In genomic region chr9:95923794-95924193, GRCh38 we compare ENCODE assay signal across 17 cellular contexts.
"Had no signal": no experiment of that assay in that cellular context is flagged by ENCODE, and none has a peak within 500 bp of the region (broad histone marks: within the 10 kb centered on the region; RNA-seq: fewer than 3 reads in every experiment).

No MANE protein-coding gene starts in this region.

- ATAC-seq: activated CD8-positive, alpha-beta T cell treated with anti-CD3 and anti-CD28 coated beads for 36 hours; stimulated activated naive CD8-positive, alpha-beta T cell treated with anti-CD3 and anti-CD28 coated beads, Interleukin-15, Interleukin-2, amounts not matched to agents 100 U/mL and 50 U/mL, for 24 hours had no signal

- H3K9ac ChIP-seq: parathyroid adenoma had no signal

- H3K4me1 ChIP-seq: parathyroid adenoma had no signal

- H3K4me3 ChIP-seq: coronary artery, lung had no signal

- H2AFZ ChIP-seq: parathyroid adenoma had no signal

- H3K9me3 Mint-ChIP-seq: activated CD4-positive, alpha-beta T cell treated with anti-CD3 and anti-CD28 coated beads, Interleukin-2, amount 10 ng/mL, durations not matched to agents 24 days and 14 days; activated CD8-positive, alpha-beta T cell treated with anti-CD3 and anti-CD28 coated beads for 36 hours; activated naive CD4-positive, alpha-beta T cell treated with anti-CD3 and anti-CD28 coated beads for 36 hours; activated T-cell treated with anti-CD3 and anti-CD28 coated beads, Interleukin-2, amount 50 U/mL, for 24 hours; activated T-helper 2 cell treated with anti-CD3 and anti-CD28 coated beads, Interferon-gamma antibody, Interleukin-2, Interleukin-4, amounts not matched to agents 10 μg/mL and 5 μg/mL and 100 μg/mL, durations not matched to agents 14 hours and 24 hours and 36 hours; nephron had no signal

- H3K27me3 Mint-ChIP-seq: activated CD4-positive, alpha-beta T cell treated with anti-CD3 and anti-CD28 coated beads, Interleukin-2, amount 10 ng/mL, durations not matched to agents 24 days and 14 days; activated CD8-positive, alpha-beta T cell treated with anti-CD3 and anti-CD28 coated beads for 36 hours; activated T-cell treated with anti-CD3 and anti-CD28 coated beads, Interleukin-2, amount 50 U/mL, for 24 hours had no signal

- DNase-seq: activated CD4-positive, alpha-beta T cell treated with anti-CD3 and anti-CD28 coated beads, Interleukin-2, amount 10 ng/mL, durations not matched to agents 24 days and 14 days; activated CD8-positive, alpha-beta T cell treated with anti-CD3 and anti-CD28 coated beads for 36 hours; activated naive CD4-positive, alpha-beta T cell treated with anti-CD3 and anti-CD28 coated beads for 36 hours; activated T-cell treated with anti-CD3 and anti-CD28 coated beads, Interleukin-2, amount 50 U/mL, for 24 hours; aorta; brain microvascular endothelial cell; central memory CD4-positive, alpha-beta T cell; head of caudate nucleus; stimulated activated naive CD8-positive, alpha-beta T cell treated with anti-CD3 and anti-CD28 coated beads, Interleukin-15, Interleukin-2, amounts not matched to agents 100 U/mL and 50 U/mL, for 24 hours; T1000; trophoblast cell had no signal

- H3K4me1 Mint-ChIP-seq: nephron had no signal

- H3K79me2 ChIP-seq: parathyroid adenoma had no signal

- H3K27ac Mint-ChIP-seq: activated CD4-positive, alpha-beta T cell treated with anti-CD3 and anti-CD28 coated beads, Interleukin-2, amount 10 ng/mL, durations not matched to agents 24 days and 14 days; activated CD8-positive, alpha-beta T cell treated with anti-CD3 and anti-CD28 coated beads for 36 hours; activated naive CD4-positive, alpha-beta T cell treated with anti-CD3 and anti-CD28 coated beads for 36 hours; activated T-cell treated with anti-CD3 and anti-CD28 coated beads, Interleukin-2, amount 50 U/mL, for 24 hours; activated T-helper 2 cell treated with anti-CD3 and anti-CD28 coated beads, Interferon-gamma antibody, Interleukin-2, Interleukin-4, amounts not matched to agents 10 μg/mL and 5 μg/mL and 100 μg/mL, durations not matched to agents 14 hours and 24 hours and 36 hours; mesothelial cell of epicardium; nephron had no signal

- H3K27ac ChIP-seq: brain microvascular endothelial cell, coronary artery, parathyroid adenoma had no signal

- H3K4me3 Mint-ChIP-seq: activated CD4-positive, alpha-beta T cell treated with anti-CD3 and anti-CD28 coated beads, Interleukin-2, amount 10 ng/mL, durations not matched to agents 24 days and 14 days; activated CD8-positive, alpha-beta T cell treated with anti-CD3 and anti-CD28 coated beads for 36 hours; activated naive CD4-positive, alpha-beta T cell treated with anti-CD3 and anti-CD28 coated beads for 36 hours; activated T-cell treated with anti-CD3 and anti-CD28 coated beads, Interleukin-2, amount 50 U/mL, for 24 hours; mesothelial cell of epicardium; nephron had no signal

- H3K27me3 ChIP-seq: brain microvascular endothelial cell had no signal
